18 cellular contexts compared by ENCODE assay signal in the genomic region with DNA sequence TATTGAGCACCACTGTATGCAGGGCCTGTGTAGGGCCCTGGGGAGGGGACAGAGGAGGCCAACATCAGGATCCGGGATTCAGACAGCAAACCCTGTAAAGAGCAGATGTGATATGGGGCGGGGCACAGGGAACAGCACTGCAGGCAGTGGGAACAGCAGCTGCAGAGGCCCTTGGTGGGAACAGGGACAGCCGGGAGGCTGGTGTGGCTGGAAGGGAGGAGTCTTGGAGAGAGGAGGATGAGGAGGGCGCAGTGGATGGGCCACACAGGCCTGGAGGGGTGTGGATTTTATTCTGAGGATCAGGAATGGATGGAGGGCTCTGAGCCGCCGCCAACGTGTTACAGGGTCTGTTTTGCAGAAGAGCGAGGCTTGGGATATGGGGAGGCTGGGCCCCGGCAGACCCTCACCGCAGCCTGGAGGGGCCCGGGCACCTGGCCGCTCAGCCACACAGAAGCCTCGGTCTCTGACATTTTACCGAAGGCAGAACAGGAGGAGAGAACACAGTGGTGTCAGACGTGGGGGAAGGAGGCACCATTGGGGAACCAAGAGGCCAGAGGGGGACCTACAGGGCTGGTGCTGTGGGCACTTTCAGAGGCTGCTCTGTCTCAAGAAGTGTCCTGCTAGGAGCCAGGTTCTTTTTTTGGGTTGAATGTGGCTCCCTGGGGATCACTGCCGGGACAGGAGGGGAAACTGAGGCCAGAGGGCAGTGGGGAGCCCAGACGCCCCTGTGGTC. TPM values are rescaled to one million over a fixed set of nuclear protein-coding genes. Genes with fewer than 3 reads are reported as not detected.
DNase-seq lines count a peak whose midpoint lies in the region; ATAC-seq, FAIRE-seq and TF ChIP-seq lines count a peak whose summit lies in the region.
"Had no signal": no experiment of that assay in that cellular context is flagged by ENCODE, and none has a peak within 500 bp of the region (broad histone marks: within the 10 kb centered on the region; RNA-seq: fewer than 3 reads in every experiment).

No MANE protein-coding gene starts in this region.

- peak overlapping the region in 10 of 11 experiments; percentile 3 to 89 (median 69); a peak in 18 of 22 replicates for H3K4me2 ChIP-seq in BLaER1 treated with 17β-estradiol and CSF1 and Interleukin-3, amounts not matched to agents 10 nM and 100 nM
- H3K4me2 ChIP-seq in Karpas-422 (ENCODE audit: low read depth, low read length, poor library complexity, severe bottlenecking) (peak overlapping the region; percentile 69), GM12878 (ENCODE audit: control insufficient read depth, insufficient read depth) (no peak overlapping the region; the same call in 1 of the 2 replicates)

- no peaks in the 10 kb centered on the region for H3K36me3 ChIP-seq in BLaER1 treated with 17β-estradiol and CSF1 and Interleukin-3, amounts not matched to agents 10 nM and 100 nM
- no peaks in the 10 kb centered on the region for H3K36me3 ChIP-seq in Karpas-422 (ENCODE audit: insufficient read depth, low read length)
- H3K36me3 ChIP-seq in GM12878 (ENCODE audit: control insufficient read depth in 2 of 2, insufficient read depth in 2 of 2, low read length in 1 of 2), result no peaks in the 10 kb centered on the region
- H3K36me3 ChIP-seq: MG63 had no signal

- WGBS in GM12878 (ENCODE audit: insufficient coverage, insufficient replicate concordance, low lambda C conversion rate, missing lambda C conversion rate), result 29% methylated on average over 17 of the region's 17 CpGs

- H3K36me3 Mint-ChIP-seq in neural crest cell (ENCODE audit: low read depth), result no peaks in the 10 kb centered on the region
- H3K36me3 Mint-ChIP-seq in activated CD4-positive, alpha-beta memory T cell treated with anti-CD3 and anti-CD28 coated beads for 36 hours, result no peaks in the 10 kb centered on the region
- H3K36me3 Mint-ChIP-seq: CD4-positive, CD25-positive, alpha-beta regulatory T cell had no signal

- H3K27me3 Mint-ChIP-seq in neural crest cell (ENCODE audit: low read depth), result no peaks in the 10 kb centered on the region
- H3K27me3 Mint-ChIP-seq in activated CD4-positive, alpha-beta memory T cell treated with anti-CD3 and anti-CD28 coated beads for 36 hours, result peaks cover 31% of the 10 kb centered on the region

- POLR2A ChIA-PET in GM12878 (lab: Charles Lee), result no interaction called here
- POLR2A ChIA-PET in activated CD4-positive, alpha-beta memory T cell treated with anti-CD3 and anti-CD28 coated beads for 36 hours (lab: Charles Lee), result no interaction called here

- no peak for TF ChIP-seq EP300 in GM12878 (IDR thresholded peaks at IDR 0.05; ENCODE audit: borderline replicate concordance in 1 of 2, control insufficient read depth in 1 of 2, low read depth in 2 of 2, low read length in 2 of 2)

- peak overlapping the region in 1 of 11 experiments; percentile 18; a peak in 1 of 22 replicates for H3K9ac ChIP-seq in BLaER1 treated with 17β-estradiol and CSF1 and Interleukin-3, amounts not matched to agents 10 nM and 100 nM
- H3K9ac ChIP-seq in Karpas-422 (ENCODE audit: low read length), result no peak overlapping the region
- H3K9ac ChIP-seq in GM12878 (ENCODE audit: control insufficient read depth, insufficient read depth, low read length), result no peak overlapping the region

- no peak for FAIRE-seq in GM12878 (lab: Jason Lieb, UNC)
- FAIRE-seq: A549, H54 had no signal

- SMC1A ChIA-PET in GM12878 (lab: Charles Lee; ENCODE audit: uncharacterized antibody, unreplicated experiment), result no interaction called here

- CTCF ChIA-PET in GM12878 (lab: Yijun Ruan, JAX), result no interaction called here
- CTCF ChIA-PET in activated CD4-positive, alpha-beta memory T cell treated with anti-CD3 and anti-CD28 coated beads for 36 hours (lab: Charles Lee), result no interaction called here

- intact Hi-C loops in GM12878 (cut with micrococcal nuclease; ENCODE audit: unreplicated experiment), result no loop called here
- intact Hi-C loops in activated CD4-positive, alpha-beta memory T cell treated with anti-CD3 and anti-CD28 coated beads for 36 hours (cut with micrococcal nuclease), result no loop called here

- no peaks in the 10 kb centered on the region for H3K4me1 Mint-ChIP-seq in neural crest cell
- H3K4me1 Mint-ChIP-seq in activated CD4-positive, alpha-beta memory T cell treated with anti-CD3 and anti-CD28 coated beads for 36 hours (ENCODE audit: low read depth), result no peaks in the 10 kb centered on the region

- BruUV-seq in GM12878 (replicated peaks; lab: Mats Ljungman, UMichigan), result no TSS peak

- H3K27ac Mint-ChIP-seq in neural crest cell (ENCODE audit: unreplicated experiment), result no peak overlapping the region
- H3K27ac Mint-ChIP-seq in activated CD4-positive, alpha-beta memory T cell treated with anti-CD3 and anti-CD28 coated beads for 36 hours, result no peak overlapping the region
- H3K27ac Mint-ChIP-seq: CD4-positive, CD25-positive, alpha-beta regulatory T cell had no signal

- H3K4me1 ChIP-seq in BLaER1 treated with 17β-estradiol and CSF1 and Interleukin-3, amounts not matched to agents 10 nM and 100 nM, result peaks cover 5 to 71% (median 61%) of the 10 kb centered on the region in 10 experiments; a peak in 18 of 20 replicates
- H3K4me1 ChIP-seq in Karpas-422 (ENCODE audit: low read length) (peaks cover 24% of the 10 kb centered on the region), GM12878 (ENCODE audit: control insufficient read depth, insufficient read depth, low read length) (peaks cover 16% of the 10 kb centered on the region)

- H3K79me2 ChIP-seq in Karpas-422 (ENCODE audit: low read length) (no peaks in the 10 kb centered on the region), GM12878 (ENCODE audit: control insufficient read depth, insufficient read depth, low read length) (no peaks in the 10 kb centered on the region)

- no peaks in the 10 kb centered on the region for H3K9me3 ChIP-seq in BLaER1 treated with 17β-estradiol and CSF1 and Interleukin-3, amounts not matched to agents 10 nM and 100 nM (replicated peaks in 1 of 11)
- H3K9me3 ChIP-seq in Karpas-422 (ENCODE audit: low read length) (no peaks in the 10 kb centered on the region), GM12878 (replicated peaks; ENCODE audit: control insufficient read depth, insufficient read depth, low read length) (no peaks in the 10 kb centered on the region)
- H3K9me3 ChIP-seq: A549, MG63 had no signal

- peak overlapping the region; percentile 54 for H3K4me3 Mint-ChIP-seq in neural crest cell
- H3K4me3 Mint-ChIP-seq in activated CD4-positive, alpha-beta memory T cell treated with anti-CD3 and anti-CD28 coated beads for 36 hours, result no peak overlapping the region

- in situ Hi-C loops in GM12878 (cut with MboI), result no loop called here

- TF ChIP-seq CTCF in GM12878 (IDR thresholded peaks at IDR 0.05 in 2 of 3, conservative IDR thresholded peaks at IDR 0.05 in 1 of 3; ENCODE audit: control insufficient read depth in 2 of 3, extremely low read depth in 1 of 3, insufficient read depth in 1 of 3, low read depth in 3 of 3, low read length in 3 of 3), result no peak
- no peak for TF ChIP-seq CTCF in neural crest cell (conservative IDR thresholded peaks at IDR 0.05)

- peaks cover 46 to 93% (median 81%) of the 10 kb centered on the region in 11 experiments for H3K27me3 ChIP-seq in BLaER1 treated with 17β-estradiol and CSF1 and Interleukin-3, amounts not matched to agents 10 nM and 100 nM
- H3K27me3 ChIP-seq in Karpas-422 (ENCODE audit: low read length) (no peaks in the 10 kb centered on the region), GM12878 (replicated peaks in 1 of 2; ENCODE audit: control insufficient read depth in 2 of 2, insufficient read depth in 2 of 2, low read length in 1 of 2) (no peaks in the 10 kb centered on the region; a peak in 1 of 4 replicates)
- H3K27me3 ChIP-seq: MG63 had no signal

- TF ChIP-seq RAD21 in GM12878 (IDR thresholded peaks at IDR 0.05; ENCODE audit: insufficient read depth, low read depth, low read length), result no peak

- no peak overlapping the region for H2AFZ ChIP-seq in Karpas-422 (ENCODE audit: low read length)
- no peak overlapping the region for H2AFZ ChIP-seq in GM12878 (ENCODE audit: control insufficient read depth, low read depth, low read length)

- H3K4me3 ChIP-seq in BLaER1 treated with 17β-estradiol and CSF1 and Interleukin-3, amounts not matched to agents 10 nM and 100 nM, result no peak overlapping the region
- H3K4me3 ChIP-seq in Karpas-422 (ENCODE audit: low read length) (peak overlapping the region; percentile 36; the same call in 1 of the 2 replicates), GM12878 (no peak overlapping the region)
- H3K4me3 ChIP-seq: A549, MG63 had no signal

- DNase-seq in Karpas-422 (no peak), GM12878 (ENCODE audit: low read depth, low spot score) (no peak), neural crest cell (ENCODE audit: low read depth, low spot score) (no peak)
- DNase-seq in activated CD4-positive, alpha-beta memory T cell treated with anti-CD3 and anti-CD28 coated beads for 36 hours, result no peak
- DNase-seq: CD4-positive, CD25-positive, alpha-beta regulatory T cell; DND-41; GF-D8; KG1; MG63; NCI-H1105; NCI-H187 treated with DMSO at 0.1 percent for 48 hours; SHP77 treated with DMSO at 0.1 percent for 48 hours had no signal

- no peaks in the 10 kb centered on the region for H3K9me2 ChIP-seq in Karpas-422 (replicated peaks; ENCODE audit: insufficient read depth, low read length)

- H3K27ac ChIP-seq in BLaER1 treated with 17β-estradiol and CSF1 and Interleukin-3, amounts not matched to agents 10 nM and 100 nM, result no peak overlapping the region
- no peak overlapping the region for H3K27ac ChIP-seq in Karpas-422 (ENCODE audit: low read length)
- no peak overlapping the region for H3K27ac ChIP-seq in GM12878 (ENCODE audit: control insufficient read depth, insufficient read depth)

- no peaks in the 10 kb centered on the region for H3K9me3 Mint-ChIP-seq in neural crest cell
- H3K9me3 Mint-ChIP-seq in activated CD4-positive, alpha-beta memory T cell treated with anti-CD3 and anti-CD28 coated beads for 36 hours, result no peaks in the 10 kb centered on the region

- RAD21 ChIA-PET in GM12878 (lab: Charles Lee; ENCODE audit: unreplicated experiment), result no interaction called here

- ATAC-seq in GM12878 (peak; percentile 36; the same call in 1 of the 3 replicates), HG02970 (IDR thresholded peaks at IDR 0.05; ENCODE audit: low FRiP score, unreplicated experiment) (no peak), GM21529 (IDR thresholded peaks at IDR 0.05; ENCODE audit: unreplicated experiment) (no peak), HG02884 (IDR thresholded peaks at IDR 0.05; ENCODE audit: unreplicated experiment) (no peak)

- H4K20me1 ChIP-seq in BLaER1 treated with 17β-estradiol and CSF1 and Interleukin-3, amounts not matched to agents 10 nM and 100 nM, result peaks cover 0 to 79% (median 51%) of the 10 kb centered on the region in 11 experiments; a peak in 18 of 22 replicates
- H4K20me1 ChIP-seq in Karpas-422 (ENCODE audit: insufficient read depth, low read depth, low read length) (peaks cover 8% of the 10 kb centered on the region; the same call in 1 of the 2 replicates), GM12878 (ENCODE audit: control insufficient read depth, insufficient read depth) (no peaks in the 10 kb centered on the region)

- TF ChIP-seq POLR2A in GM12878 (IDR thresholded peaks at IDR 0.05; ENCODE audit: low read depth, low read length), result no peak

RNA-seq across cellular contexts. Expression of a gene that starts 6.9 kb away (rescaled TPM):
- not detected in 2 replicates for total RNA-seq in Karpas-422 (2014; rRNA removed; shearing (Covaris generic); ENCODE audit: low replicate concordance)
- not detected in 2 replicates for total RNA-seq in GM12878 (2013; cell fraction: nucleolus; rRNA removed)
- total RNA-seq in GM12878 (2014; rRNA removed) (not detected in 2 replicates), GM12878 (2014; rRNA removed; fragmentation: Illumina TruSeq; extraction: Trizol) (not detected in 2 replicates), GM12878 (2021) (not detected in 2 replicates), neural crest cell (28.0 and 31.0 TPM in 2 replicates)
- polyA plus RNA-seq in GM12878 (2011; ENCODE audit: low read depth), result not detected
- polyA plus RNA-seq in GM12878 (2011; rRNA removed) (not detected in 2 replicates), GM12878 (2014; fragmentation: Illumina TruSeq; extraction: Trizol) (not detected in 2 replicates), GM12878 (2014; fragmentation: Nextera tagmentation; extraction: Ambion mirVana) (not detected), GM12878 (2014; rRNA removed) (not detected in 2 replicates), GM12878 (2016; fragmentation: Nextera tagmentation; extraction: Ambion mirVana) (not detected)
- polyA plus RNA-seq in GM12878 (2011; cell fraction: cytosol; rRNA removed), result not detected in 2 replicates
- polyA plus RNA-seq in GM12878 (2011; cell fraction: nucleus; rRNA removed), result not detected in 2 replicates
- not detected in 2 replicates for polyA plus RNA-seq in GM12878 (2012)
- not detected in 2 replicates for polyA minus RNA-seq in GM12878 (2011; rRNA and poly(A)+ RNA removed)
- not detected in 2 replicates for polyA minus RNA-seq in GM12878 (2011; cell fraction: cytosol; rRNA and poly(A)+ RNA removed)
- not detected in 2 replicates for polyA minus RNA-seq in GM12878 (2011; cell fraction: nucleus; rRNA and poly(A)+ RNA removed)
- total RNA-seq in activated CD4-positive, alpha-beta memory T cell treated with anti-CD3 and anti-CD28 coated beads for 36 hours, result not detected
- total RNA-seq: CD4-positive, CD25-positive, alpha-beta regulatory T cell had no signal
- polyA plus RNA-seq: CD4-positive, CD25-positive, alpha-beta regulatory T cell had no signal

RNA-seq across cellular contexts. Expression of a gene that starts 17.3 kb away (rescaled TPM):
- total RNA-seq in Karpas-422 (2014; rRNA removed; shearing (Covaris generic); ENCODE audit: low replicate concordance), result 32.7 and 68.1 TPM in 2 replicates
- 15.3 and 16.8 TPM in 2 replicates for total RNA-seq in GM12878 (2013; cell fraction: nucleolus; rRNA removed)
- total RNA-seq in GM12878 (2014; rRNA removed), result 52.8 and 57.6 TPM in 2 replicates
- total RNA-seq in GM12878 (2014; rRNA removed; fragmentation: Illumina TruSeq; extraction: Trizol), result 15.4 and 18.8 TPM in 2 replicates
- total RNA-seq in GM12878 (2021), result 71.8 and 73.0 TPM in 2 replicates
- polyA plus RNA-seq in GM12878 (2011; ENCODE audit: low read depth), result 13.7 TPM
- 14.8 and 29.6 TPM in 2 replicates for polyA plus RNA-seq in GM12878 (2011; rRNA removed)
- polyA plus RNA-seq in GM12878 (2011; cell fraction: cytosol; rRNA removed), result 85.8 and 125 TPM in 2 replicates
- polyA plus RNA-seq in GM12878 (2011; cell fraction: nucleus; rRNA removed), result 64.1 and 89.0 TPM in 2 replicates
- polyA plus RNA-seq in GM12878 (2012), result 61.2 and 63.0 TPM in 2 replicates
- 1.1 and 8.1 TPM in 2 replicates for polyA plus RNA-seq in GM12878 (2014; fragmentation: Illumina TruSeq; extraction: Trizol)
- 1 to 10 TPM in 1 of 2 experiments, under 1 TPM in 1; 0.89 to 6.9 TPM for polyA plus RNA-seq in GM12878 (2014; fragmentation: Nextera tagmentation; extraction: Ambion mirVana)
- 94.6 and 104 TPM in 2 replicates for polyA plus RNA-seq in GM12878 (2014; rRNA removed)
- 10 to 100 TPM; 72.0 to 79.9 TPM for polyA plus RNA-seq in GM12878 (2016; fragmentation: Nextera tagmentation; extraction: Ambion mirVana)
- 10.3 and 34.2 TPM in 2 replicates for polyA minus RNA-seq in GM12878 (2011; rRNA and poly(A)+ RNA removed)
- polyA minus RNA-seq in GM12878 (2011; cell fraction: cytosol; rRNA and poly(A)+ RNA removed), result 20.5 and 25.9 TPM in 2 replicates
- polyA minus RNA-seq in GM12878 (2011; cell fraction: nucleus; rRNA and poly(A)+ RNA removed), result 11.1 and 20.1 TPM in 2 replicates
- 33.3 and 36.6 TPM in 2 replicates for total RNA-seq in neural crest cell
- 10 to 100 TPM; 74.8 to 76.1 TPM for total RNA-seq in activated CD4-positive, alpha-beta memory T cell treated with anti-CD3 and anti-CD28 coated beads for 36 hours

RNA-seq across cellular contexts. Expression of a gene that starts 23.5 kb away (rescaled TPM):
- total RNA-seq in Karpas-422 (2014; rRNA removed; shearing (Covaris generic); ENCODE audit: low replicate concordance), result 141 and 291 TPM in 2 replicates
- total RNA-seq in GM12878 (2013; cell fraction: nucleolus; rRNA removed), result 275 and 320 TPM in 2 replicates
- total RNA-seq in GM12878 (2014; rRNA removed), result 216 and 225 TPM in 2 replicates
- total RNA-seq in GM12878 (2014; rRNA removed; fragmentation: Illumina TruSeq; extraction: Trizol), result 228 and 243 TPM in 2 replicates
- total RNA-seq in GM12878 (2021), result 264 and 284 TPM in 2 replicates
- 115 TPM for polyA plus RNA-seq in GM12878 (2011; ENCODE audit: low read depth)
- 153 and 253 TPM in 2 replicates for polyA plus RNA-seq in GM12878 (2011; rRNA removed)
- polyA plus RNA-seq in GM12878 (2011; cell fraction: cytosol; rRNA removed), result 253 and 279 TPM in 2 replicates
- 892 and 1,145 TPM in 2 replicates for polyA plus RNA-seq in GM12878 (2011; cell fraction: nucleus; rRNA removed)
- 254 and 374 TPM in 2 replicates for polyA plus RNA-seq in GM12878 (2012)
- polyA plus RNA-seq in GM12878 (2014; fragmentation: Illumina TruSeq; extraction: Trizol), result 152 and 313 TPM in 2 replicates
- 10 to 100 TPM; 27.6 to 52.4 TPM for polyA plus RNA-seq in GM12878 (2014; fragmentation: Nextera tagmentation; extraction: Ambion mirVana)
- 335 and 370 TPM in 2 replicates for polyA plus RNA-seq in GM12878 (2014; rRNA removed)
- polyA plus RNA-seq in GM12878 (2016; fragmentation: Nextera tagmentation; extraction: Ambion mirVana), result 100 to 1,000 TPM; 162 to 166 TPM
- 50.8 and 65.0 TPM in 2 replicates for polyA minus RNA-seq in GM12878 (2011; rRNA and poly(A)+ RNA removed)
- polyA minus RNA-seq in GM12878 (2011; cell fraction: cytosol; rRNA and poly(A)+ RNA removed), result 44.4 and 56.1 TPM in 2 replicates
- polyA minus RNA-seq in GM12878 (2011; cell fraction: nucleus; rRNA and poly(A)+ RNA removed), result 81.2 and 108 TPM in 2 replicates
- 414 and 421 TPM in 2 replicates for total RNA-seq in neural crest cell
- total RNA-seq in activated CD4-positive, alpha-beta memory T cell treated with anti-CD3 and anti-CD28 coated beads for 36 hours, result 100 to 1,000 TPM; 171 to 173 TPM

RNA-seq across cellular contexts. Expression of a gene that starts 44.2 kb away (rescaled TPM):
- total RNA-seq in Karpas-422 (2014; rRNA removed; shearing (Covaris generic); ENCODE audit: low replicate concordance), result 21.4 and 40.5 TPM in 2 replicates
- 69.3 and 73.1 TPM in 2 replicates for total RNA-seq in GM12878 (2013; cell fraction: nucleolus; rRNA removed)
- total RNA-seq in GM12878 (2014; rRNA removed) (6.1 and 8.4 TPM in 2 replicates), GM12878 (2014; rRNA removed; fragmentation: Illumina TruSeq; extraction: Trizol) (6.5 and 7.0 TPM in 2 replicates), GM12878 (2021) (51.5 and 52.3 TPM in 2 replicates), neural crest cell (177 and 187 TPM in 2 replicates)
- 6.0 TPM for polyA plus RNA-seq in GM12878 (2011; ENCODE audit: low read depth)
- polyA plus RNA-seq in GM12878 (2011; rRNA removed) (7.6 and 12.2 TPM in 2 replicates), GM12878 (2014; fragmentation: Illumina TruSeq; extraction: Trizol) (4.2 and 7.9 TPM in 2 replicates), GM12878 (2014; fragmentation: Nextera tagmentation; extraction: Ambion mirVana) (under 1 TPM; 0.38 to 0.63 TPM), GM12878 (2014; rRNA removed) (30.9 and 33.7 TPM in 2 replicates), GM12878 (2016; fragmentation: Nextera tagmentation; extraction: Ambion mirVana) (1 to 10 TPM; 2.3 TPM)
- 24.2 and 29.5 TPM in 2 replicates for polyA plus RNA-seq in GM12878 (2011; cell fraction: cytosol; rRNA removed)
- polyA plus RNA-seq in GM12878 (2011; cell fraction: nucleus; rRNA removed), result 102 and 129 TPM in 2 replicates
- 26.6 and 35.6 TPM in 2 replicates for polyA plus RNA-seq in GM12878 (2012)
- polyA minus RNA-seq in GM12878 (2011; rRNA and poly(A)+ RNA removed), result 2.3 and 11.8 TPM in 2 replicates
- 21.7 and 23.8 TPM in 2 replicates for polyA minus RNA-seq in GM12878 (2011; cell fraction: cytosol; rRNA and poly(A)+ RNA removed)
- 29.9 and 46.6 TPM in 2 replicates for polyA minus RNA-seq in GM12878 (2011; cell fraction: nucleus; rRNA and poly(A)+ RNA removed)
- total RNA-seq in activated CD4-positive, alpha-beta memory T cell treated with anti-CD3 and anti-CD28 coated beads for 36 hours, result 10 to 100 TPM; 54.1 to 54.6 TPM

RNA-seq across cellular contexts. Expression of a gene that starts 51.0 kb away (rescaled TPM):
- total RNA-seq in Karpas-422 (2014; rRNA removed; shearing (Covaris generic); ENCODE audit: low replicate concordance), result 64.3 and 110 TPM in 2 replicates
- total RNA-seq in GM12878 (2013; cell fraction: nucleolus; rRNA removed), result 14.2 and 16.6 TPM in 2 replicates
- total RNA-seq in GM12878 (2014; rRNA removed), result 45.8 and 52.5 TPM in 2 replicates
- total RNA-seq in GM12878 (2014; rRNA removed; fragmentation: Illumina TruSeq; extraction: Trizol), result 18.9 and 23.6 TPM in 2 replicates
- total RNA-seq in GM12878 (2021), result 304 and 305 TPM in 2 replicates
- 34.8 TPM for polyA plus RNA-seq in GM12878 (2011; ENCODE audit: low read depth)
- 18.5 and 46.6 TPM in 2 replicates for polyA plus RNA-seq in GM12878 (2011; rRNA removed)
- polyA plus RNA-seq in GM12878 (2011; cell fraction: cytosol; rRNA removed), result 109 and 189 TPM in 2 replicates
- 95.0 and 142 TPM in 2 replicates for polyA plus RNA-seq in GM12878 (2011; cell fraction: nucleus; rRNA removed)
- polyA plus RNA-seq in GM12878 (2012), result 163 and 185 TPM in 2 replicates
- 1.4 and 12.8 TPM in 2 replicates for polyA plus RNA-seq in GM12878 (2014; fragmentation: Illumina TruSeq; extraction: Trizol)
- polyA plus RNA-seq in GM12878 (2014; fragmentation: Nextera tagmentation; extraction: Ambion mirVana), result 10 to 100 TPM in 1 of 2 experiments, 1 to 10 TPM in 1; 7.2 to 45.0 TPM
- polyA plus RNA-seq in GM12878 (2014; rRNA removed), result 179 and 216 TPM in 2 replicates
- polyA plus RNA-seq in GM12878 (2016; fragmentation: Nextera tagmentation; extraction: Ambion mirVana), result 100 to 1,000 TPM; 355 to 357 TPM
- polyA minus RNA-seq in GM12878 (2011; rRNA and poly(A)+ RNA removed), result 38.4 and 79.7 TPM in 2 replicates
- polyA minus RNA-seq in GM12878 (2011; cell fraction: cytosol; rRNA and poly(A)+ RNA removed), result 73.8 and 96.8 TPM in 2 replicates
- 21.4 and 39.0 TPM in 2 replicates for polyA minus RNA-seq in GM12878 (2011; cell fraction: nucleus; rRNA and poly(A)+ RNA removed)
- total RNA-seq in neural crest cell, result 140 and 141 TPM in 2 replicates
- total RNA-seq in activated CD4-positive, alpha-beta memory T cell treated with anti-CD3 and anti-CD28 coated beads for 36 hours, result 100 to 1,000 TPM; 178 to 192 TPM

Comparison
In these comparisons a context has a peak if more than half of its experiments do, and no peak if none do; other contexts are left out.
1. RNA of a gene that starts 6.9 kb away (total RNA-seq): 28.0 to 31.0 TPM in neural crest cell; not detected in Karpas-422, not detected in GM12878 and not detected in activated CD4-positive, alpha-beta memory T cell treated with anti-CD3 and anti-CD28 coated beads for 36 hours; every median in the first group is over 10 times any median in the second.